21 cellular contexts compared by ENCODE assay signal in the genomic region with DNA sequence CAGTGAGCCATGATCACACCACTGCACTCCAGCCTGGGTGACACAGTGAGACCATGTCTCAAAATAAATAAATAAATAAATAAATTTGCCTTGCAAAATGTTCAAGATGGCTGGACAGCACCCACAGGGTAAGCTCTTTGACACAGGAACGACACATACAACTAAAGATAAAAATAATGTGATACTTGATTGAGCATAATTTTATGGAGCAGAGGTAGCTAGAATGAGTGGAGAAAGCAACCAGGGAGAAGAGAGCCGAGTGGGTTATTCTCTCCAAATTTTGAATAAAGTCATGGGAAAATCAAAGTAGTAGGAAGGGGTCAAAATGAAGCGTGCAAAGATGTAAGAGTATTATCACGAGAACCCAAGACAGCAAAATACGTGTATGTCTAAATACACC.
"Had no signal": no experiment of that assay in that cellular context is flagged by ENCODE, and none has a peak within 500 bp of the region (broad histone marks: within the 10 kb centered on the region; RNA-seq: fewer than 3 reads in every experiment).

No MANE protein-coding gene starts in this region.

- H3K27ac Mint-ChIP-seq: activated CD4-positive, alpha-beta memory T cell treated with anti-CD3 and anti-CD28 coated beads for 36 hours; activated CD4-positive, alpha-beta T cell treated with anti-CD3 and anti-CD28 coated beads, Interleukin-2, amount 10 ng/mL, durations not matched to agents 7 days and 5 days; activated naive CD8-positive, alpha-beta T cell treated with anti-CD3 and anti-CD28 coated beads for 36 hours; T-cell had no signal

- ATAC-seq: activated T-cell treated with anti-CD3 and anti-CD28 coated beads, Interleukin-2, amount 50 U/mL, for 4 hours; Right ventricle myocardium inferior; T-cell had no signal

- H3K27ac ChIP-seq: brain microvascular endothelial cell, cardiac muscle cell, PC-9, SK-N-MC, VCaP had no signal

- DNase-seq: activated CD4-positive, alpha-beta memory T cell treated with anti-CD3 and anti-CD28 coated beads for 36 hours; activated CD4-positive, alpha-beta T cell treated with anti-CD3 and anti-CD28 coated beads, Interleukin-2, amount 10 ng/mL, durations not matched to agents 7 days and 5 days; activated CD4-positive, CD25-positive, alpha-beta regulatory T cell; activated CD8-positive, alpha-beta memory T cell treated with anti-CD3 and anti-CD28 coated beads for 24 hours; activated effector memory CD4-positive, alpha-beta T cell treated with anti-CD3 and anti-CD28 coated beads, Interleukin-2, amount 50 U/mL, for 16 hours; activated naive CD4-positive, alpha-beta T cell treated with Interleukin-2 at 50 U/mL for 16 hours; activated naive CD8-positive, alpha-beta T cell treated with anti-CD3 and anti-CD28 coated beads for 36 hours; activated T-cell treated with anti-CD3 and anti-CD28 coated beads, Interleukin-2, amount 50 U/mL, for 4 hours; brain microvascular endothelial cell; NCI-H1105 treated with DMSO at 0.1 percent for 48 hours; NCI-H146; NCI-H187 treated with DMSO at 0.1 percent for 48 hours; NCI-H2081 treated with DMSO at 0.1 percent for 48 hours; NCI-H446; NCI-H524; PC-9; T-cell had no signal

- H3K27me3 Mint-ChIP-seq: activated CD4-positive, alpha-beta memory T cell treated with anti-CD3 and anti-CD28 coated beads for 36 hours; activated CD4-positive, alpha-beta T cell treated with anti-CD3 and anti-CD28 coated beads, Interleukin-2, amount 10 ng/mL, durations not matched to agents 7 days and 5 days; activated naive CD8-positive, alpha-beta T cell treated with anti-CD3 and anti-CD28 coated beads for 36 hours had no signal

- H3K27me3 ChIP-seq: brain microvascular endothelial cell, cardiac muscle cell had no signal

- H3K4me2 ChIP-seq: PC-9 had no signal

- H3K36me3 Mint-ChIP-seq: activated CD4-positive, alpha-beta memory T cell treated with anti-CD3 and anti-CD28 coated beads for 36 hours; T-cell had no signal

- H3K9me3 Mint-ChIP-seq: activated T-cell treated with anti-CD3 and anti-CD28 coated beads, Interleukin-2, amount 50 U/mL, for 4 hours had no signal

- H3K4me3 ChIP-seq: cardiac muscle cell, PC-9, SK-N-MC had no signal

- H2AFZ ChIP-seq: PC-9 had no signal

- H3K4me3 Mint-ChIP-seq: activated CD4-positive, alpha-beta memory T cell treated with anti-CD3 and anti-CD28 coated beads for 36 hours; activated CD4-positive, alpha-beta T cell treated with anti-CD3 and anti-CD28 coated beads, Interleukin-2, amount 10 ng/mL, durations not matched to agents 7 days and 5 days; activated naive CD8-positive, alpha-beta T cell treated with anti-CD3 and anti-CD28 coated beads for 36 hours; activated T-cell treated with anti-CD3 and anti-CD28 coated beads, Interleukin-2, amount 50 U/mL, for 4 hours; T-cell had no signal

- H3K36me3 ChIP-seq: brain microvascular endothelial cell, cardiac muscle cell had no signal
